Comparison of ENCODE assay signal across 1 cellular context in the genomic region with DNA sequence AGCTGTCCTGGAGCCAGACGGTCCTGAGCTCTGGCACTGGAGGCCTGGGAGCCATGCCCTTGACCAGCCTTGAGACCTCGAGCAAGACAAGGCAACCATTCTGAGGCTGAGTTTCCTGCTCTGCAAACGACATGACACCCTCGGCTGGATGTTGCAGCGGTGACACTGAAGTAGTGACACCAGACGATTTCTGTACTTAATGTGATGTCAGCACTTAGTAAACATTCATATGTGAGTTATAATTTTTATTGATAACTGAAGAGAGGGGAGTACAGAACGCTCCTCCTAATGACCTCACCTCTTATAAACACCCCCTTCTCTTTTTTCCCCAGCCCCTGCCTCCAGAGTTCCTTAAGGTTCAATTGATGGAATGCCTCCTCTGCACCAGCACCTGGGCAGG.
TF ChIP-seq lines count a peak whose summit lies in the region.

No MANE protein-coding gene starts in this region.

TF ChIP-seq in IMR-90, 13 proteins besides CTCF, POLR2A, EP300 and RAD21:
- no peak for TF ChIP-seq CEBPB (IDR thresholded peaks at IDR 0.05; ENCODE audit: low read depth, low read length)
- peak; percentile 26; the same call in 1 of the 2 replicates for TF ChIP-seq MAFK (IDR thresholded peaks at IDR 0.05; ENCODE audit: low read depth, low read length)
